ENCODE assay signal across 28 cellular contexts in genomic region chr5:159609359-159609758, GRCh38.
"Had no signal": no experiment of that assay in that cellular context is flagged by ENCODE, and none has a peak within 500 bp of the region (broad histone marks: within the 10 kb centered on the region; RNA-seq: fewer than 3 reads in every experiment).

No MANE protein-coding gene starts in this region.

- DNase-seq: activated CD4-positive, alpha-beta memory T cell treated with anti-CD3 and anti-CD28 coated beads, Interleukin-2, amount 10 ng/mL, durations not matched to agents 7 days and 5 days; activated CD4-positive, alpha-beta T cell treated with anti-CD3 and anti-CD28 coated beads for 36 hours; activated CD4-positive, alpha-beta T cell treated with anti-CD3 and anti-CD28 coated beads, Interleukin-2, amount 50 U/mL, for 1 hour; activated CD4-positive, CD25-positive, alpha-beta regulatory T cell; activated CD8-positive, alpha-beta memory T cell treated with anti-CD3 and anti-CD28 coated beads, Interleukin-2, amount 50 U/mL, for 4 hours; activated effector memory CD4-positive, alpha-beta T cell treated with Interleukin-2 at 50 U/mL for 16 hours; activated naive CD4-positive, alpha-beta T cell; activated naive CD8-positive, alpha-beta T cell treated with anti-CD3 and anti-CD28 coated beads, Interleukin-2, amount 10 ng/mL, durations not matched to agents 7 days and 5 days; amniotic stem cell; body of pancreas; central memory CD4-positive, alpha-beta T cell; Karpas-422; NCI-H1105 treated with DMSO at 0.1 percent for 48 hours; NCI-H1436 treated with DMSO at 0.1 percent for 48 hours; NCI-H187 treated with DMSO at 0.1 percent for 48 hours; NCI-H2171; NCI-H2227 treated with DMSO at 0.1 percent for 48 hours; NCI-H526; NCI-H82; Peyer's patch; Right ventricle myocardium superior; SJCRH30; SK-N-SH; T-helper 1 cell had no signal

- H3K4me3 ChIP-seq: ascending aorta, body of pancreas, Peyer's patch, SJCRH30 had no signal

- H3K27ac ChIP-seq: ascending aorta, body of pancreas, Peyer's patch, RWPE1, SJCRH30, VCaP had no signal

- ATAC-seq: activated CD4-positive, alpha-beta T cell treated with anti-CD3 and anti-CD28 coated beads for 36 hours; body of pancreas had no signal

- FAIRE-seq: bronchial epithelial cell had no signal

- H3K9me2 ChIP-seq: SK-N-SH had no signal

- H3K9me3 ChIP-seq: body of pancreas, Peyer's patch, SJCRH30, SK-N-SH had no signal

- H3K4me2 ChIP-seq: SK-N-SH had no signal

- H3K36me3 ChIP-seq: ascending aorta, Peyer's patch, SJCRH30 had no signal

- H3K27me3 ChIP-seq: ascending aorta, body of pancreas, Peyer's patch, SJCRH30 had no signal

- H3K4me1 ChIP-seq: Peyer's patch, SJCRH30 had no signal

- H3K9ac ChIP-seq: SK-N-SH had no signal
